10 cellular contexts compared by ENCODE assay signal in genomic region chr20:51532577-51533191, GRCh38. TPM values are rescaled to one million over a fixed set of nuclear protein-coding genes. Genes with fewer than 3 reads are reported as not detected.
DNase-seq lines count a peak whose midpoint lies in the region; ATAC-seq and TF ChIP-seq lines count a peak whose summit lies in the region.
"Had no signal": no experiment of that assay in that cellular context is flagged by ENCODE, and none has a peak within 500 bp of the region (broad histone marks: within the 10 kb centered on the region; RNA-seq: fewer than 3 reads in every experiment).

No MANE protein-coding gene starts in this region.

- H3K9me3 ChIP-seq in mammary epithelial cell (replicated peaks; ENCODE audit: insufficient read depth, low read length) = no peaks in the 10 kb centered on the region
- H3K9me3 ChIP-seq in transverse colon = no peaks in the 10 kb centered on the region

- dilution Hi-C loops in mammary epithelial cell (cut with HindIII; ENCODE audit: low sequenced_read_pairs) = no loop called here

- BruUV-seq in mammary epithelial cell (replicated peaks; lab: Mats Ljungman, UMichigan) = no TSS peak

- peaks cover 54% of the 10 kb centered on the region for H3K36me3 Mint-ChIP-seq in activated CD4-positive, alpha-beta T cell treated with anti-CD3 and anti-CD28 coated beads for 36 hours (ENCODE audit: low read depth)

- peak overlapping the region; percentile 75 for H3K4me3 Mint-ChIP-seq in activated CD4-positive, alpha-beta T cell treated with anti-CD3 and anti-CD28 coated beads for 36 hours

- no peaks in the 10 kb centered on the region for H3K27me3 ChIP-seq in mammary epithelial cell (ENCODE audit: insufficient read depth, low read length)
- H3K27me3 ChIP-seq in transverse colon = no peaks in the 10 kb centered on the region

- DNase-seq in activated CD4-positive, alpha-beta T cell treated with anti-CD3 and anti-CD28 coated beads for 36 hours = peak; percentile 44
- no peak for DNase-seq in activated CD4-positive, alpha-beta T cell treated with anti-CD3 and anti-CD28 coated beads for 48 hours
- DNase-seq in mammary epithelial cell (no peak), medulla oblongata (ENCODE audit: extremely low spot score) (peak; percentile 85), transverse colon (peak; percentile 27), GM20000 (ENCODE audit: low spot score) (no peak), SIG-M5 (lab: John Stamatoyannopoulos, UW) (no peak)
- DNase-seq: NCI-H2171 had no signal

- POLR2A ChIA-PET in activated CD4-positive, alpha-beta T cell treated with anti-CD3 and anti-CD28 coated beads for 36 hours (lab: Charles Lee) = interaction anchor here (0.7 to 2.2 kb wide), 3 partner anchors 33 to 76 kb away, joined by 3 to 10 read pairs (median 3); no protein-coding TSS in a partner anchor

- no peak overlapping the region for H3K27ac ChIP-seq in mammary epithelial cell (ENCODE audit: insufficient read depth, low read depth, low read length)
- peak overlapping the region; percentile 37 to 62 (median 51) for H3K27ac ChIP-seq in transverse colon

- H4K20me1 ChIP-seq in mammary epithelial cell (ENCODE audit: insufficient read depth, low read length) = no peaks in the 10 kb centered on the region

- in situ Hi-C loops in mammary epithelial cell (cut with MboI; ENCODE audit: low sequenced_read_pairs in 2 of 2) = no loop called here
- in situ Hi-C loops in transverse colon (cut with MboI; ENCODE audit: low pct_ligation_motif_present in 1 of 4, low pct_unique_long_range_greater_than_20kb in 1 of 4, low sequenced_read_pairs in 3 of 4) = no loop called here

- H3K9me3 Mint-ChIP-seq in activated CD4-positive, alpha-beta T cell treated with anti-CD3 and anti-CD28 coated beads for 36 hours (ENCODE audit: low read depth) = no peaks in the 10 kb centered on the region

- H3K9ac ChIP-seq in mammary epithelial cell (ENCODE audit: insufficient read depth, low read length) = peak overlapping the region; percentile 27

- WGBS in mammary epithelial cell (ENCODE audit: low coverage, missing lambda C conversion rate) = 46% methylated on average over 17 of the region's 24 CpGs
- 72% methylated on average over 24 of the region's 24 CpGs; no CpG with 5 or more reads in 1 of the 2 donors for WGBS in transverse colon (ENCODE audit: low coverage in 1 of 2), 2 donors

- no peak for TF ChIP-seq POLR2A in transverse colon (IDR thresholded peaks at IDR 0.05)

- H2AFZ ChIP-seq in mammary epithelial cell (ENCODE audit: low read depth, low read length) = peak overlapping the region; percentile 57

- intact Hi-C loops in activated CD4-positive, alpha-beta T cell treated with anti-CD3 and anti-CD28 coated beads for 36 hours (cut with DNase I, micrococcal nuclease) = loop anchor here in 1 of 2 experiments (10.0 kb wide), 1 partner anchor 738 kb away; the partner anchor contains the start of gene BCAS4
- intact Hi-C loops in mammary epithelial cell (cut with micrococcal nuclease) = loop anchor here (5.0 kb wide), 1 partner anchor 145 kb away; no protein-coding TSS in a partner anchor
- intact Hi-C loops in transverse colon (cut with DNase I; ENCODE audit: low total_unique reads) = no loop called here

- peak overlapping the region; percentile 34 for H3K4me2 ChIP-seq in mammary epithelial cell (ENCODE audit: insufficient read depth, low read depth, low read length)

- peak overlapping the region; percentile 99 for H3K27ac Mint-ChIP-seq in activated CD4-positive, alpha-beta T cell treated with anti-CD3 and anti-CD28 coated beads for 36 hours

- H3K27me3 Mint-ChIP-seq in activated CD4-positive, alpha-beta T cell treated with anti-CD3 and anti-CD28 coated beads for 36 hours = no peaks in the 10 kb centered on the region

- CTCF ChIA-PET in activated CD4-positive, alpha-beta T cell treated with anti-CD3 and anti-CD28 coated beads for 36 hours (lab: Charles Lee) = interaction anchor here (0.6 kb wide), 1 partner anchor 37 kb away, joined by 5 read pairs; no protein-coding TSS in a partner anchor
- CTCF ChIA-PET in mammary epithelial cell (lab: Charles Lee; ENCODE audit: low non-redundant PET) = no interaction called here

- TF ChIP-seq CTCF in mammary epithelial cell (conservative IDR thresholded peaks at IDR 0.05 in 1 of 2, IDR thresholded peaks at IDR 0.05 in 1 of 2; ENCODE audit: extremely low read depth in 1 of 2, insufficient read depth in 1 of 2, low read depth in 1 of 2, low read length in 2 of 2) (no peak), transverse colon (IDR thresholded peaks at IDR 0.05) (no peak), GM20000 (IDR thresholded peaks at IDR 0.05; ENCODE audit: extremely low read depth, missing control alignments) (no peak)

- H3K36me3 ChIP-seq in mammary epithelial cell (ENCODE audit: insufficient read depth, low read length) = no peaks in the 10 kb centered on the region
- H3K36me3 ChIP-seq in transverse colon = no peaks in the 10 kb centered on the region

- no peak for TF ChIP-seq EP300 in transverse colon (IDR thresholded peaks at IDR 0.05; ENCODE audit: low read depth)

- H3K4me1 ChIP-seq in mammary epithelial cell (ENCODE audit: insufficient read depth, low read length) (peaks cover 36% of the 10 kb centered on the region), transverse colon (peaks cover 0 to 16% (median 0%) of the 10 kb centered on the region in 4 donors)

- H3K4me3 ChIP-seq in mammary epithelial cell (replicated peaks in 1 of 3; ENCODE audit: insufficient read depth in 1 of 3, low read depth in 2 of 3, low read length in 3 of 3) = no peak overlapping the region
- no peak overlapping the region for H3K4me3 ChIP-seq in transverse colon
- H3K4me3 ChIP-seq: A549 had no signal

- peaks cover 99% of the 10 kb centered on the region for H3K4me1 Mint-ChIP-seq in activated CD4-positive, alpha-beta T cell treated with anti-CD3 and anti-CD28 coated beads for 36 hours

- ATAC-seq in activated CD4-positive, alpha-beta T cell treated with anti-CD3 and anti-CD28 coated beads for 36 hours = no peak
- no peak for ATAC-seq in GM21717 (IDR thresholded peaks at IDR 0.05; ENCODE audit: unreplicated experiment)

- H3K79me2 ChIP-seq in mammary epithelial cell (ENCODE audit: insufficient read depth, low read length) = no peaks in the 10 kb centered on the region

RNA-seq across cellular contexts. Expression of gene NFATC2, which starts 9.8 kb away (rescaled TPM):
- 10 to 100 TPM; 38.5 to 49.8 TPM for total RNA-seq in activated CD4-positive, alpha-beta T cell treated with anti-CD3 and anti-CD28 coated beads for 36 hours
- total RNA-seq in mammary epithelial cell (under 1 TPM in 1 of 2 donors, not detected in 1; under 0.01 TPM), transverse colon (10 to 100 TPM in 3 of 4 donors, 1 to 10 TPM in 1; 5.3 to 22.5 (median 11.5) TPM)
- 0.01 TPM for polyA plus RNA-seq in mammary epithelial cell
- not detected for polyA minus RNA-seq in mammary epithelial cell

Comparison
In these comparisons a context has a peak if more than half of its experiments do, and no peak if none do; other contexts are left out.
1. DNase-seq: peak in activated CD4-positive, alpha-beta T cell treated with anti-CD3 and anti-CD28 coated beads for 36 hours (single experiment), medulla oblongata (single experiment) and transverse colon (single experiment); none in activated CD4-positive, alpha-beta T cell treated with anti-CD3 and anti-CD28 coated beads for 48 hours (single experiment), mammary epithelial cell (single experiment), GM20000 (single experiment) and SIG-M5 (single experiment).
2. RNA of gene NFATC2, which starts 9.8 kb away (total RNA-seq): 38.5 to 49.8 TPM in activated CD4-positive, alpha-beta T cell treated with anti-CD3 and anti-CD28 coated beads for 36 hours and 5.3 to 22.5 TPM in transverse colon; under 0.01 TPM in mammary epithelial cell; every median in the first group is over 4 times any median in the second.